In the genomic region with DNA sequence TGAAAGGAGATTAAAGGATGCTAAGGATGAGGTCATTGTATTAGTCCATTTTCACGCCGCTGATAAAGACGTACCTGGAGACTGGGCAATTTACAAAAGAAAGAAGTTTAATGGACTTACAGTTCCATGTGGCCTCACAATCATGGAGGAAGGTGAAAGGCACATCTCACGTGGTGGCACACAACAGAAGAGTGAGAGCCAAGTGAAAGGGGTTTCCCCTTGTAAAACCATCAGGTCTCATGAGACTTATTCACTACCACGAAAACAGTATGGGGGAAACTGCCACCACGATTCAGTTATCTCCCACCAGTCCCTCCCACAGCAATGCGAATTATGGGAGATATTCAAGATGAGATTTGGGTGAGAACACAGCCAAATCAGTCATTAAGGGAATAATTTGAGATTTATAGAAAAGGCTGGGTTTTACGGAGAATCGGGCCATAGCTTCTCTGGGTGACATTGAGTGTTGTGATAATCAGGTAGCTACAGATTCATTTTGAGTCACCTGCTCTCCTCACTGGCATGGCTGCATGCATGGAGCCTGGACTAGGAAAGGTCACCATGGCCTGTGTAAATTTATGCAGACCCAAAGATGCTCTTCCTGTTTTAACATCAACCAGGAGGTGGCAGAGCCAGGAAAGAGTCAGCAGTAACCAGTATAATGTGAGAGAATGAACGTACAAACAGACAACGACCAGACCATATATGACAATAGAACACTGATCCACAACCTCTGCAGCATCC, we compare ENCODE assay signal across 26 cellular contexts. TPM values are rescaled to one million over a fixed set of nuclear protein-coding genes. Genes with fewer than 3 reads are reported as not detected.
A peak's percentile ranks its signal among the peaks of the same experiment; 100 is the strongest.
DNase-seq lines count a peak whose midpoint lies in the region; ATAC-seq and TF ChIP-seq lines count a peak whose summit lies in the region.
"Had no signal": no experiment of that assay in that cellular context is flagged by ENCODE, and none has a peak within 500 bp of the region (broad histone marks: within the 10 kb centered on the region; RNA-seq: fewer than 3 reads in every experiment).

No MANE protein-coding gene starts in this region.

- H4K20me1 ChIP-seq in OCI-LY7 (ENCODE audit: insufficient read depth, low read length) = no peaks in the 10 kb centered on the region

- H3K9me2 ChIP-seq in OCI-LY7 (ENCODE audit: insufficient read depth, low read length) = no peaks in the 10 kb centered on the region

- H3K4me1 ChIP-seq in OCI-LY7 (ENCODE audit: insufficient read depth, low read length, poor library complexity, severe bottlenecking) = no peaks in the 10 kb centered on the region
- H3K4me1 ChIP-seq: ascending aorta, left ventricle myocardium inferior, Peyer's patch, tibial nerve had no signal

- peak; percentile 8 for DNase-seq in activated CD4-positive, alpha-beta T cell treated with anti-CD3 and anti-CD28 coated beads for 48 hours
- DNase-seq in activated CD4-positive, alpha-beta T cell treated with anti-CD3 and anti-CD28 coated beads, Interleukin-2, amount 50 U/mL, for 1 hour = no peak
- peak; percentile 2 for DNase-seq in OCI-LY7 (ENCODE audit: low spot score)
- DNase-seq in epithelial cell of proximal tubule (ENCODE audit: low read depth) = no peak
- DNase-seq in amygdala (lab: John Stamatoyannopoulos, UW) = no peak
- DNase-seq in midbrain (lab: John Stamatoyannopoulos, UW) = no peak
- DNase-seq: activated CD4-positive, alpha-beta T cell treated with anti-CD3 and anti-CD28 coated beads for 4 hours; AML-193; caudate nucleus; DMS 273 treated with DMSO at 0.1 percent for 48 hours; H9; left ventricle myocardium inferior; NCI-H146; NCI-H2107; NCI-H345; NCI-H69; Peyer's patch; right cardiac atrium; SHP77 treated with DMSO at 0.1 percent for 48 hours; SW 1271; T-helper 9 cell had no signal

- peak; percentile 18 for TF ChIP-seq CTCF in C4-2B (conservative IDR thresholded peaks at IDR 0.05)
- TF ChIP-seq CTCF in OCI-LY7 (conservative IDR thresholded peaks at IDR 0.05; ENCODE audit: low read length) = 0 out of 2 replicates have a peak, but pooled peaks have one; percentile 16
- TF ChIP-seq CTCF in epithelial cell of proximal tubule (conservative IDR thresholded peaks at IDR 0.05; ENCODE audit: low read depth, low read length) = peak; percentile 19

- no peak overlapping the region for H2AFZ ChIP-seq in OCI-LY7 (ENCODE audit: low read length)

- H3K79me2 ChIP-seq in OCI-LY7 (ENCODE audit: insufficient read depth, low read depth, low read length) = no peaks in the 10 kb centered on the region

- no TSS peak for BruUV-seq in OCI-LY7 (replicated peaks; lab: Mats Ljungman, UMichigan)

- no peak overlapping the region for H3K27ac ChIP-seq in C4-2B
- no peak overlapping the region for H3K27ac ChIP-seq in OCI-LY7 (ENCODE audit: low read depth, low read length, poor library complexity, severe bottlenecking)
- H3K27ac ChIP-seq: ascending aorta, left ventricle myocardium inferior, Peyer's patch, tibial nerve had no signal

- H3K4me2 ChIP-seq in OCI-LY7 (ENCODE audit: low read length) = no peak overlapping the region

- intact Hi-C loops in OCI-LY7 (cut with micrococcal nuclease; ENCODE audit: unreplicated experiment) = no loop called here

- no peaks in the 10 kb centered on the region for H3K36me3 ChIP-seq in OCI-LY7 (ENCODE audit: insufficient read depth, low read length)
- H3K36me3 ChIP-seq: ascending aorta, left ventricle myocardium inferior, Peyer's patch, tibial nerve had no signal

- POLR2A ChIA-PET in OCI-LY7 (lab: Charles Lee) = no interaction called here

- no peak for ATAC-seq in HG03432 (IDR thresholded peaks at IDR 0.05; ENCODE audit: unreplicated experiment)
- ATAC-seq: right cardiac atrium had no signal

- H3K4me3 ChIP-seq in OCI-LY7 (ENCODE audit: low read depth, low read length, poor library complexity, severe bottlenecking) (no peak overlapping the region), epithelial cell of proximal tubule (ENCODE audit: low read depth, low read length) (no peak overlapping the region)
- H3K4me3 ChIP-seq: ascending aorta, left ventricle myocardium inferior, Peyer's patch, tibial nerve had no signal

- CTCF ChIA-PET in OCI-LY7 (lab: Charles Lee; ENCODE audit: unreplicated experiment) = no interaction called here

- H3K9me3 ChIP-seq in OCI-LY7 (ENCODE audit: low read length) = no peaks in the 10 kb centered on the region
- H3K9me3 ChIP-seq: ascending aorta, left ventricle myocardium inferior, Peyer's patch, tibial nerve had no signal

RNA-seq across cellular contexts. Expression of gene DYNLRB2, which starts 40.5 kb away (rescaled TPM):
- total RNA-seq in OCI-LY7 (2014; rRNA removed; shearing (Covaris generic)) = not detected in 2 replicates
- total RNA-seq in OCI-LY7 (2022) (not detected in 2 replicates), epithelial cell of proximal tubule (not detected in 2 replicates)
- total RNA-seq: ascending aorta, H9, left ventricle myocardium inferior, LHCN-M2, Peyer's patch had no signal

Comparison
In these comparisons a context has a peak if more than half of its experiments do, and no peak if none do; other contexts are left out.
1. DNase-seq: peak in activated CD4-positive, alpha-beta T cell treated with anti-CD3 and anti-CD28 coated beads for 48 hours (single experiment) and OCI-LY7 (single experiment); none in activated CD4-positive, alpha-beta T cell treated with anti-CD3 and anti-CD28 coated beads, Interleukin-2, amount 50 U/mL, for 1 hour (single experiment), epithelial cell of proximal tubule (single experiment), amygdala (0 of 56) and midbrain (single experiment).
2. Peak in every context shown above with its lines, with median percentiles within 50 percentile points of each other: CTCF ChIP-seq.